Comparison of ENCODE assay signal across 1 cellular context in genomic region chr6:41257369-41258195, GRCh38.
TF ChIP-seq lines count a peak whose summit lies in the region.

No MANE protein-coding gene starts in this region.

TF ChIP-seq in HEK293, 187 proteins besides CTCF, POLR2A, EP300 and RAD21 (continued from another document and continues in another):
- TF ChIP-seq, protein P1, sequence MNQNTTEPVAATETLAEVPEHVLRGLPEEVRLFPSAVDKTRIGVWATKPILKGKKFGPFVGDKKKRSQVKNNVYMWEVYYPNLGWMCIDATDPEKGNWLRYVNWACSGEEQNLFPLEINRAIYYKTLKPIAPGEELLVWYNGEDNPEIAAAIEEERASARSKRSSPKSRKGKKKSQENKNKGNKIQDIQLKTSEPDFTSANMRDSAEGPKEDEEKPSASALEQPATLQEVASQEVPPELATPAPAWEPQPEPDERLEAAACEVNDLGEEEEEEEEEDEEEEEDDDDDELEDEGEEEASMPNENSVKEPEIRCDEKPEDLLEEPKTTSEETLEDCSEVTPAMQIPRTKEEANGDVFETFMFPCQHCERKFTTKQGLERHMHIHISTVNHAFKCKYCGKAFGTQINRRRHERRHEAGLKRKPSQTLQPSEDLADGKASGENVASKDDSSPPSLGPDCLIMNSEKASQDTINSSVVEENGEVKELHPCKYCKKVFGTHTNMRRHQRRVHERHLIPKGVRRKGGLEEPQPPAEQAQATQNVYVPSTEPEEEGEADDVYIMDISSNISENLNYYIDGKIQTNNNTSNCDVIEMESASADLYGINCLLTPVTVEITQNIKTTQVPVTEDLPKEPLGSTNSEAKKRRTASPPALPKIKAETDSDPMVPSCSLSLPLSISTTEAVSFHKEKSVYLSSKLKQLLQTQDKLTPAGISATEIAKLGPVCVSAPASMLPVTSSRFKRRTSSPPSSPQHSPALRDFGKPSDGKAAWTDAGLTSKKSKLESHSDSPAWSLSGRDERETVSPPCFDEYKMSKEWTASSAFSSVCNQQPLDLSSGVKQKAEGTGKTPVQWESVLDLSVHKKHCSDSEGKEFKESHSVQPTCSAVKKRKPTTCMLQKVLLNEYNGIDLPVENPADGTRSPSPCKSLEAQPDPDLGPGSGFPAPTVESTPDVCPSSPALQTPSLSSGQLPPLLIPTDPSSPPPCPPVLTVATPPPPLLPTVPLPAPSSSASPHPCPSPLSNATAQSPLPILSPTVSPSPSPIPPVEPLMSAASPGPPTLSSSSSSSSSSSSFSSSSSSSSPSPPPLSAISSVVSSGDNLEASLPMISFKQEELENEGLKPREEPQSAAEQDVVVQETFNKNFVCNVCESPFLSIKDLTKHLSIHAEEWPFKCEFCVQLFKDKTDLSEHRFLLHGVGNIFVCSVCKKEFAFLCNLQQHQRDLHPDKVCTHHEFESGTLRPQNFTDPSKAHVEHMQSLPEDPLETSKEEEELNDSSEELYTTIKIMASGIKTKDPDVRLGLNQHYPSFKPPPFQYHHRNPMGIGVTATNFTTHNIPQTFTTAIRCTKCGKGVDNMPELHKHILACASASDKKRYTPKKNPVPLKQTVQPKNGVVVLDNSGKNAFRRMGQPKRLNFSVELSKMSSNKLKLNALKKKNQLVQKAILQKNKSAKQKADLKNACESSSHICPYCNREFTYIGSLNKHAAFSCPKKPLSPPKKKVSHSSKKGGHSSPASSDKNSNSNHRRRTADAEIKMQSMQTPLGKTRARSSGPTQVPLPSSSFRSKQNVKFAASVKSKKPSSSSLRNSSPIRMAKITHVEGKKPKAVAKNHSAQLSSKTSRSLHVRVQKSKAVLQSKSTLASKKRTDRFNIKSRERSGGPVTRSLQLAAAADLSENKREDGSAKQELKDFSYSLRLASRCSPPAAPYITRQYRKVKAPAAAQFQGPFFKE (tag by site-specific recombination; IDR thresholded peaks at IDR 0.05; ENCODE audit: borderline replicate concordance), result no peak
- TF ChIP-seq ZNF404 (tag by site-specific recombination; IDR thresholded peaks at IDR 0.05) (no peak), ZNF335 (tag by site-specific recombination; conservative IDR thresholded peaks at IDR 0.05) (no peak), TRIM28 (IDR thresholded peaks at IDR 0.05; ENCODE audit: borderline replicate concordance, low read length) (peak; percentile 74), ZFP37 (tag by site-specific recombination; IDR thresholded peaks at IDR 0.05) (no peak), ZNF184 (tag by site-specific recombination; IDR thresholded peaks at IDR 0.05) (peak; percentile 62; the same call in 1 of the 2 replicates), KLF7 (tag by site-specific recombination; IDR thresholded peaks at IDR 0.05; ENCODE audit: borderline replicate concordance) (no peak; the same call in 1 of the 2 replicates), ZNF324 (tag by site-specific recombination; IDR thresholded peaks at IDR 0.05) (no peak), ZNF791 (tag by site-specific recombination; IDR thresholded peaks at IDR 0.05) (no peak), KLF9 (tag by site-specific recombination; IDR thresholded peaks at IDR 0.05; ENCODE audit: low read depth) (no peak), SP7 (tag by site-specific recombination; IDR thresholded peaks at IDR 0.05) (peak; percentile 76), ZNF10 (tag by site-specific recombination; IDR thresholded peaks at IDR 0.05) (no peak), ZNF571 (tag by site-specific recombination; IDR thresholded peaks at IDR 0.05) (no peak), PBX3 (CRISPR knock-in tag; IDR thresholded peaks at IDR 0.05) (no peak), ZNF677 (tag by site-specific recombination; IDR thresholded peaks at IDR 0.05) (no peak), MEIS1 (CRISPR knock-in tag; IDR thresholded peaks at IDR 0.05; ENCODE audit: borderline replicate concordance) (no peak), ZSCAN5A (tag by site-specific recombination; IDR thresholded peaks at IDR 0.05) (no peak), ZNF132 (tag by site-specific recombination; IDR thresholded peaks at IDR 0.05; ENCODE audit: borderline replicate concordance) (no peak), TSHZ1 (tag by site-specific recombination; IDR thresholded peaks at IDR 0.05; ENCODE audit: borderline replicate concordance) (peak; percentile 81; the same call in 1 of the 2 replicates), ZNF76 (tag by site-specific recombination; IDR thresholded peaks at IDR 0.05; ENCODE audit: borderline replicate concordance, low read depth) (no peak), SP2 (tag by site-specific recombination; IDR thresholded peaks at IDR 0.05) (no peak), ZNF558 (tag by site-specific recombination; IDR thresholded peaks at IDR 0.05) (peak; percentile 66; the same call in 1 of the 2 replicates), ZNF23 (tag by site-specific recombination; IDR thresholded peaks at IDR 0.05; ENCODE audit: borderline replicate concordance) (no peak), ZNF704 (tag by site-specific recombination; IDR thresholded peaks at IDR 0.05) (no peak), ZNF639 (tag by site-specific recombination; IDR thresholded peaks at IDR 0.05) (no peak), SETDB1 (IDR thresholded peaks at IDR 0.05; ENCODE audit: insufficient read length, low read length) (peak; percentile 91), GLIS1 (tag by site-specific recombination; IDR thresholded peaks at IDR 0.05) (no peak; the same call in 1 of the 2 replicates), ZNF548 (tag by site-specific recombination; IDR thresholded peaks at IDR 0.05) (no peak), PRDM1 (tag by site-specific recombination; IDR thresholded peaks at IDR 0.05) (no peak)
- TF ChIP-seq, protein P2, sequence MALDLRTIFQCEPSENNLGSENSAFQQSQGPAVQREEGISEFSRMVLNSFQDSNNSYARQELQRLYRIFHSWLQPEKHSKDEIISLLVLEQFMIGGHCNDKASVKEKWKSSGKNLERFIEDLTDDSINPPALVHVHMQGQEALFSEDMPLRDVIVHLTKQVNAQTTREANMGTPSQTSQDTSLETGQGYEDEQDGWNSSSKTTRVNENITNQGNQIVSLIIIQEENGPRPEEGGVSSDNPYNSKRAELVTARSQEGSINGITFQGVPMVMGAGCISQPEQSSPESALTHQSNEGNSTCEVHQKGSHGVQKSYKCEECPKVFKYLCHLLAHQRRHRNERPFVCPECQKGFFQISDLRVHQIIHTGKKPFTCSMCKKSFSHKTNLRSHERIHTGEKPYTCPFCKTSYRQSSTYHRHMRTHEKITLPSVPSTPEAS (tag by site-specific recombination; IDR thresholded peaks at IDR 0.05), result no peak
- TF ChIP-seq, protein P3, sequence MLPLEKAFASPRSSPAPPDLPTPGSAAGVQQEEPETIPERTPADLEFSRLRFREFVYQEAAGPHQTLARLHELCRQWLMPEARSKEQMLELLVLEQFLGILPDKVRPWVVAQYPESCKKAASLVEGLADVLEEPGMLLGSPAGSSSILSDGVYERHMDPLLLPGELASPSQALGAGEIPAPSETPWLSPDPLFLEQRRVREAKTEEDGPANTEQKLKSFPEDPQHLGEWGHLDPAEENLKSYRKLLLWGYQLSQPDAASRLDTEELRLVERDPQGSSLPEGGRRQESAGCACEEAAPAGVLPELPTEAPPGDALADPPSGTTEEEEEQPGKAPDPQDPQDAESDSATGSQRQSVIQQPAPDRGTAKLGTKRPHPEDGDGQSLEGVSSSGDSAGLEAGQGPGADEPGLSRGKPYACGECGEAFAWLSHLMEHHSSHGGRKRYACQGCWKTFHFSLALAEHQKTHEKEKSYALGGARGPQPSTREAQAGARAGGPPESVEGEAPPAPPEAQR (tag by site-specific recombination; IDR thresholded peaks at IDR 0.05), result no peak
- TF ChIP-seq, protein P4, sequence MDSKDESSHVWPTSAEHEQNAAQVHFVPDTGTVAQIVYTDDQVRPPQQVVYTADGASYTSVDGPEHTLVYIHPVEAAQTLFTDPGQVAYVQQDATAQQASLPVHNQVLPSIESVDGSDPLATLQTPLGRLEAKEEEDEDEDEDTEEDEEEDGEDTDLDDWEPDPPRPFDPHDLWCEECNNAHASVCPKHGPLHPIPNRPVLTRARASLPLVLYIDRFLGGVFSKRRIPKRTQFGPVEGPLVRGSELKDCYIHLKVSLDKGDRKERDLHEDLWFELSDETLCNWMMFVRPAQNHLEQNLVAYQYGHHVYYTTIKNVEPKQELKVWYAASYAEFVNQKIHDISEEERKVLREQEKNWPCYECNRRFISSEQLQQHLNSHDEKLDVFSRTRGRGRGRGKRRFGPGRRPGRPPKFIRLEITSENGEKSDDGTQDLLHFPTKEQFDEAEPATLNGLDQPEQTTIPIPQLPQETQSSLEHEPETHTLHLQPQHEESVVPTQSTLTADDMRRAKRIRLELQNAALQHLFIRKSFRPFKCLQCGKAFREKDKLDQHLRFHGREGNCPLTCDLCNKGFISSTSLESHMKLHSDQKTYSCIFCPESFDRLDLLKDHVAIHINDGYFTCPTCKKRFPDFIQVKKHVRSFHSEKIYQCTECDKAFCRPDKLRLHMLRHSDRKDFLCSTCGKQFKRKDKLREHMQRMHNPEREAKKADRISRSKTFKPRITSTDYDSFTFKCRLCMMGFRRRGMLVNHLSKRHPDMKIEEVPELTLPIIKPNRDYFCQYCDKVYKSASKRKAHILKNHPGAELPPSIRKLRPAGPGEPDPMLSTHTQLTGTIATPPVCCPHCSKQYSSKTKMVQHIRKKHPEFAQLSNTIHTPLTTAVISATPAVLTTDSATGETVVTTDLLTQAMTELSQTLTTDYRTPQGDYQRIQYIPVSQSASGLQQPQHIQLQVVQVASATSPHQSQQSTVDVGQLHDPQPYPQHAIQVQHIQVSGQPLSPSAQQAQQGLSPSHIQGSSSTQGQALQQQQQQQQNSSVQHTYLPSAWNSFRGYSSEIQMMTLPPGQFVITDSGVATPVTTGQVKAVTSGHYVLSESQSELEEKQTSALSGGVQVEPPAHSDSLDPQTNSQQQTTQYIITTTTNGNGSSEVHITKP (tag by site-specific recombination; IDR thresholded peaks at IDR 0.05), result peak; percentile 32; the same call in 1 of the 2 replicates
